Comparison of ENCODE assay signal across 12 cellular contexts in the genomic region with DNA sequence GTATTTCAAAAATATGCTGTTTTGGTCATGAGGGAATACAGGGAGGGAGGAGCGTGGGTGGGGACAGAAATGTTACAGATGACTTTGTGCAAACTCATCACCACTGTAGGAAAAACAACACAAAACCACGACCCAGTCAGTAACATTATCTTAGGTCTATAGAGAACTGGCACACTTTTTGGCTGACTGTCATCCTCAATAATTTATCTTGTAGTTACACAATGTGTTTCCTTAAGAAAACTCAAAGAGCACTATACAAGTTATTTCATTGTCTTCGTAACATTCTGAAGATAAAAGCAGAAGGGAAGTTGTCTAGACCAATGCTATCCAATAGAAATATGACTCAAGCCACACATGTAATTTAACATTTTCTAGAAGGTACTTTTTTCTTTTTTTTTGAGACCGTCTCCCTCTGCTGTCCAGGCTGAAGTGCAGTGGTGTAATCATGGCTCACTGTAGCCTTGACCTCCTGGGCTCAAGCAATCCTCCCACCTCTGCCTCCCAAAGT. TPM values are rescaled to one million over a fixed set of nuclear protein-coding genes. Genes with fewer than 3 reads are reported as not detected.
A peak's percentile ranks its signal among the peaks of the same experiment; 100 is the strongest.
DNase-seq lines count a peak whose midpoint lies in the region; TF ChIP-seq lines count a peak whose summit lies in the region.
"Had no signal": no experiment of that assay in that cellular context is flagged by ENCODE, and none has a peak within 500 bp of the region (broad histone marks: within the 10 kb centered on the region; RNA-seq: fewer than 3 reads in every experiment).

No MANE protein-coding gene starts in this region.

- H3K4me3 Mint-ChIP-seq in endothelial cell (ENCODE audit: unreplicated experiment) = no peak overlapping the region
- H3K4me3 Mint-ChIP-seq: activated B cell treated with CpG ODN at 0.5 μM for 24 hours had no signal

- H3K27ac Mint-ChIP-seq in endothelial cell (ENCODE audit: unreplicated experiment) = no peak overlapping the region
- H3K27ac Mint-ChIP-seq: activated B cell treated with CpG ODN at 0.5 μM for 24 hours had no signal

- in situ Hi-C loops in astrocyte of the cerebellum (cut with HindIII; ENCODE audit: low sequenced_read_pairs) = no loop called here

- peaks cover 2% of the 10 kb centered on the region for H3K27me3 Mint-ChIP-seq in endothelial cell (ENCODE audit: unreplicated experiment)
- H3K27me3 Mint-ChIP-seq: activated B cell treated with CpG ODN at 0.5 μM for 24 hours had no signal

- no peaks in the 10 kb centered on the region for H3K36me3 Mint-ChIP-seq in endothelial cell (ENCODE audit: low read depth, unreplicated experiment)

- intact Hi-C loops in posterior vena cava (cut with DNase I) = no loop called here

- peak; percentile 90 for DNase-seq in A172 (ENCODE audit: low spot score)
- peak; percentile 20 for DNase-seq in HPDE6-E6E7 (ENCODE audit: extremely low spot score)
- peak; percentile 79 for DNase-seq in astrocyte of the cerebellum (ENCODE audit: low read depth)
- DNase-seq in kidney glomerular epithelial cell (lab: John Stamatoyannopoulos, UW) = peak; percentile 90
- no peak for DNase-seq in endothelial cell (ENCODE audit: low spot score)
- DNase-seq in posterior vena cava (ENCODE audit: low spot score) = no peak
- no peak for DNase-seq in DMS114 treated with DMSO at 0.1 percent for 48 hours (lab: John Stamatoyannopoulos, UW; ENCODE audit: unreplicated experiment)
- no peak for DNase-seq in cerebellar cortex (ENCODE audit: low spot score)
- DNase-seq: activated B cell treated with CpG ODN at 0.5 μM for 24 hours, activated gamma-delta T cell treated with Interleukin-2 at 50 U/mL for 16 hours, left ventricle myocardium inferior, right lobe of liver had no signal

- peak; percentile 21 for TF ChIP-seq CTCF in astrocyte of the cerebellum (IDR thresholded peaks at IDR 0.05; ENCODE audit: low read depth, low read length, missing control alignments)
- no peak for TF ChIP-seq CTCF in endothelial cell (IDR thresholded peaks at IDR 0.05; ENCODE audit: unreplicated experiment)

- no peaks in the 10 kb centered on the region for H3K9me3 Mint-ChIP-seq in endothelial cell (ENCODE audit: unreplicated experiment)
- H3K9me3 Mint-ChIP-seq: activated B cell treated with CpG ODN at 0.5 μM for 24 hours had no signal

- no peaks in the 10 kb centered on the region for H3K4me1 Mint-ChIP-seq in endothelial cell (ENCODE audit: unreplicated experiment)

- no peak overlapping the region for H3K4me3 ChIP-seq in astrocyte of the cerebellum (ENCODE audit: low read depth, low read length)
- H3K4me3 ChIP-seq: left ventricle myocardium inferior, right lobe of liver had no signal

RNA-seq across cellular contexts. Expression of a gene that starts 16.9 kb away (rescaled TPM):
- total RNA-seq in A172 (2014; rRNA removed; shearing (Covaris generic)) = 19.6 and 22.3 TPM in 2 replicates
- total RNA-seq in endothelial cell (ENCODE audit: unreplicated experiment) (30.2 TPM), posterior vena cava (10 to 100 TPM; 45.3 to 53.8 TPM)

Comparison
In these comparisons a context has a peak if more than half of its experiments do, and no peak if none do; other contexts are left out.
1. DNase-seq: peak in A172 (single experiment), HPDE6-E6E7 (single experiment), astrocyte of the cerebellum (single experiment) and kidney glomerular epithelial cell (single experiment); none in endothelial cell (single experiment), posterior vena cava (single experiment), DMS114 treated with DMSO at 0.1 percent for 48 hours (single experiment) and cerebellar cortex (single experiment).